1 cellular context compared by ENCODE assay signal in genomic region chr17:42321555-42321954, GRCh38.
TF ChIP-seq lines count a peak whose summit lies in the region.

No MANE protein-coding gene starts in this region.

TF ChIP-seq in IMR-90, 13 proteins besides CTCF, POLR2A, EP300 and RAD21:
- no peak for TF ChIP-seq BHLHE40 (IDR thresholded peaks at IDR 0.05; ENCODE audit: low read depth, low read length)
- TF ChIP-seq RFX5 (IDR thresholded peaks at IDR 0.05; ENCODE audit: low read depth, low read length), result no peak
- TF ChIP-seq CEBPB (IDR thresholded peaks at IDR 0.05; ENCODE audit: low read depth, low read length), result no peak
- TF ChIP-seq CHD1 (IDR thresholded peaks at IDR 0.05; ENCODE audit: low read depth, low read length), result no peak
- TF ChIP-seq SMC3 (IDR thresholded peaks at IDR 0.05; ENCODE audit: low read depth, low read length), result no peak
- TF ChIP-seq, protein P1, sequence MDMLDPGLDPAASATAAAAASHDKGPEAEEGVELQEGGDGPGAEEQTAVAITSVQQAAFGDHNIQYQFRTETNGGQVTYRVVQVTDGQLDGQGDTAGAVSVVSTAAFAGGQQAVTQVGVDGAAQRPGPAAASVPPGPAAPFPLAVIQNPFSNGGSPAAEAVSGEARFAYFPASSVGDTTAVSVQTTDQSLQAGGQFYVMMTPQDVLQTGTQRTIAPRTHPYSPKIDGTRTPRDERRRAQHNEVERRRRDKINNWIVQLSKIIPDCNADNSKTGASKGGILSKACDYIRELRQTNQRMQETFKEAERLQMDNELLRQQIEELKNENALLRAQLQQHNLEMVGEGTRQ (IDR thresholded peaks at IDR 0.05; ENCODE audit: low read depth, low read length), result no peak
- TF ChIP-seq MAZ (IDR thresholded peaks at IDR 0.05; ENCODE audit: borderline replicate concordance, low read depth, low read length), result no peak
- TF ChIP-seq MAFK (IDR thresholded peaks at IDR 0.05; ENCODE audit: low read depth, low read length), result no peak
- TF ChIP-seq MXI1 (IDR thresholded peaks at IDR 0.05; ENCODE audit: borderline replicate concordance, low read depth, low read length), result no peak
- TF ChIP-seq ELK1 (IDR thresholded peaks at IDR 0.05; ENCODE audit: borderline replicate concordance, low read depth, low read length), result no peak
